ENCODE assay signal across 8 cellular contexts in the genomic region with DNA sequence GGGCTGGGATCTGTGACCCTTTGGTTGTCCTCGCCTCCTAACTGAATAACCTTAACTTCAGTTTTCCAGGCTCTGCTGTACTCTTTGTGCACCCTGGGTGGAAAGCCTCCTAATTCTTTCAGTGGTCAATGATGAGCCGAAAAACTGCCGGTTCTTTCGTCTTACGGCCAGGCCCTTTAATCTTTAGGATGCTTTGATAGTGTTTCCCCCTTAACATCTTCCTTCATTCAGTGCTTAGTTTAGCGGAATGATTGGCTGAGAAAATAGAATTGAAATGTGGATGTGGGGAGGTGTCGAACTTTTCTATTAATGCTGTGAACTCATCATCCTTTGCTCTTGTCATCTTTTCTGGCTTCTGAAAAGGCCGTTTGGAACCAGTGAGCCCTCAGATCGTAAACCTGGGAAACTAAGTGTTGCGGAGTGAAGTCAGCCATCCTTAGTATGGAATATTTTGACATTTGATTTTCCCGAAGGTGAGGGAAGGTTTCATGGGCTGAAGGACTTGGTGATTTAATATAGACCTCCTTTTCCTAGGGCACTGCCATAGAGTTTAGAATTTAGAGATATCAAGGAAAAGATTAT. TPM values are rescaled to one million over a fixed set of nuclear protein-coding genes. Genes with fewer than 3 reads are reported as not detected.
A peak's percentile ranks its signal among the peaks of the same experiment; 100 is the strongest.
DNase-seq lines count a peak whose midpoint lies in the region; ATAC-seq and TF ChIP-seq lines count a peak whose summit lies in the region.

No MANE protein-coding gene starts in this region.

- H2AK5ac ChIP-seq in mesendoderm (ENCODE audit: low read length), result no peak overlapping the region

- H3K79me2 ChIP-seq in MM.1S (ENCODE audit: low read length), result peaks cover 85% of the 10 kb centered on the region
- H3K79me2 ChIP-seq in mesendoderm (ENCODE audit: control insufficient read depth, insufficient read depth, low read length), result peaks cover 47% of the 10 kb centered on the region

- no peak overlapping the region for H3K23ac ChIP-seq in mesendoderm (ENCODE audit: low read length)

- peak overlapping the region; percentile 95 for H3K4ac ChIP-seq in mesendoderm (ENCODE audit: low read depth, low read length)

- ATAC-seq in aorta (ENCODE audit: low FRiP score) (no peak), HG03135 (IDR thresholded peaks at IDR 0.05; ENCODE audit: unreplicated experiment) (no peak), HG02759 (IDR thresholded peaks at IDR 0.05; ENCODE audit: unreplicated experiment) (no peak)

- peak overlapping the region; percentile 98 for H3K56ac ChIP-seq in mesendoderm (ENCODE audit: low read length)

- H3K9me3 ChIP-seq in MM.1S (replicated peaks; ENCODE audit: insufficient read depth, low read length), result no peaks in the 10 kb centered on the region
- H3K9me3 ChIP-seq in aorta (ENCODE audit: control insufficient read depth, low read length), result no peaks in the 10 kb centered on the region

- H3K27ac ChIP-seq in MM.1S (ENCODE audit: low read length), result peak overlapping the region; percentile 84; the same call in 1 of the 2 replicates
- peak overlapping the region; percentile 52 for H3K27ac ChIP-seq in mesendoderm (ENCODE audit: low read depth, low read length)
- H3K27ac ChIP-seq in aorta (ENCODE audit: low read depth in 1 of 2, low read length in 2 of 2), result peak overlapping the region in 1 of 2 donors; percentile 83

- peaks cover 4% of the 10 kb centered on the region for H3K79me1 ChIP-seq in mesendoderm (ENCODE audit: low read length)

- no peak overlapping the region for H4K5ac ChIP-seq in mesendoderm (ENCODE audit: low read length)

- H4K20me1 ChIP-seq in MM.1S (ENCODE audit: insufficient read depth, low read length), result no peaks in the 10 kb centered on the region

- H3K9ac ChIP-seq in MM.1S (ENCODE audit: low read length) (peak overlapping the region; percentile 79), mesendoderm (ENCODE audit: low read length) (peak overlapping the region; percentile 96)

- H2BK5ac ChIP-seq in mesendoderm (ENCODE audit: low read length), result peak overlapping the region; percentile 88

- 0 out of 2 replicates have a peak, but pooled peaks cover 5% of the 10 kb centered on the region for H3K36me3 ChIP-seq in MM.1S (replicated peaks; ENCODE audit: insufficient read depth, low read length)
- H3K36me3 ChIP-seq in mesendoderm (ENCODE audit: control insufficient read depth, insufficient read depth, low read length), result peaks cover 4% of the 10 kb centered on the region
- peaks cover 0 to 4% of the 10 kb centered on the region in 2 donors for H3K36me3 ChIP-seq in aorta (ENCODE audit: control insufficient read depth in 1 of 2, insufficient read depth in 2 of 2, low read length in 1 of 2)

- DNase-seq in MM.1S (peak; percentile 12), cardiac fibroblast (ENCODE audit: low read depth in 2 of 2) (peak in 1 of 2 donors; percentile 22), mesendoderm (peak; percentile 26), aorta (no peak)
- DNase-seq in stimulated activated naive CD4-positive, alpha-beta T cell treated with Interleukin-2 at 50 U/mL for 16 hours (lab: John Stamatoyannopoulos, UW), result no peak

- intact Hi-C loops in aorta (cut with DNase I), result no loop called here

- H3K4me3 ChIP-seq in GM08714 (ENCODE audit: low read length) (peak overlapping the region; percentile 85), MM.1S (ENCODE audit: low read length) (peak overlapping the region; percentile 70), cardiac fibroblast (replicated peaks in 1 of 2; ENCODE audit: low read depth in 2 of 2, low read length in 2 of 2) (peak overlapping the region; percentile 79 to 92), mesendoderm (ENCODE audit: low read length) (peak overlapping the region; percentile 93), aorta (ENCODE audit: low read length in 2 of 2) (peak overlapping the region; percentile 92 to 93)

- WGBS in mesendoderm (ENCODE audit: extremely low coverage, insufficient coverage, low lambda C conversion rate), result no CpG with 5 or more reads among the region's 11 CpGs
- 0 to 1% methylated on average over 11 of the region's 11 CpGs for WGBS in aorta, 2 donors

- no peak overlapping the region for H2BK120ac ChIP-seq in mesendoderm (ENCODE audit: low read depth, low read length)

- H3K4me1 ChIP-seq in MM.1S (ENCODE audit: low read length), result peaks cover 9% of the 10 kb centered on the region; the same call in 1 of the 2 replicates
- no peaks in the 10 kb centered on the region for H3K4me1 ChIP-seq in mesendoderm (ENCODE audit: control insufficient read depth, low read depth, low read length)
- peaks cover 2 to 3% of the 10 kb centered on the region in 2 donors for H3K4me1 ChIP-seq in aorta (ENCODE audit: control insufficient read depth in 1 of 2, insufficient read depth in 2 of 2, low read length in 2 of 2)

- H3K4me2 ChIP-seq in MM.1S (ENCODE audit: low read depth, low read length) (peak overlapping the region; percentile 75), mesendoderm (ENCODE audit: low read length) (peak overlapping the region; percentile 51)

- no peak overlapping the region for H2BK15ac ChIP-seq in mesendoderm (replicated peaks; ENCODE audit: low read depth)

- no peaks in the 10 kb centered on the region for H3K9me2 ChIP-seq in MM.1S (replicated peaks; ENCODE audit: insufficient read depth, low read length)

- peaks cover 18% of the 10 kb centered on the region for H3F3A ChIP-seq in MM.1S (ENCODE audit: insufficient read depth, low read length)

- no peak overlapping the region for H4K8ac ChIP-seq in mesendoderm (ENCODE audit: low read depth, low read length)

- no peak for TF ChIP-seq CTCF in MM.1S (IDR thresholded peaks at IDR 0.05; ENCODE audit: low read length)
- no peak for TF ChIP-seq CTCF in cardiac fibroblast (IDR thresholded peaks at IDR 0.05; ENCODE audit: low read depth, low read length)

- H3K27me3 ChIP-seq in MM.1S (replicated peaks; ENCODE audit: insufficient read depth, low read length), result no peaks in the 10 kb centered on the region
- no peaks in the 10 kb centered on the region for H3K27me3 ChIP-seq in mesendoderm (ENCODE audit: insufficient read depth, low read length, poor library complexity)
- no peaks in the 10 kb centered on the region for H3K27me3 ChIP-seq in aorta (ENCODE audit: control insufficient read depth in 1 of 2, insufficient read depth in 2 of 2, low read length in 1 of 2)

- peak overlapping the region; percentile 9 for H2AFZ ChIP-seq in MM.1S (ENCODE audit: low read length)

- peak overlapping the region; percentile 85 for H3K18ac ChIP-seq in mesendoderm (ENCODE audit: low read length)

RNA-seq across cellular contexts. Expression of a gene that starts 0.9 kb away (rescaled TPM):
- polyA plus RNA-seq in mesendoderm (2013, experiment 1 of 2), result 333 TPM
- 336 TPM for polyA plus RNA-seq in mesendoderm (2013, experiment 2 of 2)
- 10 to 100 TPM; 56.5 to 73.8 TPM for total RNA-seq in aorta
- 10 to 100 TPM; 33.2 to 37.7 TPM for polyA plus RNA-seq in aorta

Comparison
In these comparisons a context has a peak if more than half of its experiments do, and no peak if none do; other contexts are left out.
1. DNase-seq: peak in MM.1S (single experiment) and mesendoderm (single experiment); none in aorta (0 of 2) and stimulated activated naive CD4-positive, alpha-beta T cell treated with Interleukin-2 at 50 U/mL for 16 hours (single experiment).
2. Peak in every context shown above with its lines, with median percentiles within 50 percentile points of each other: H3K4me3 ChIP-seq.